Comparison of ENCODE assay signal across 28 cellular contexts in genomic region chr22:35556666-35557065, GRCh38. TPM values are rescaled to one million over a fixed set of nuclear protein-coding genes. Genes with fewer than 3 reads are reported as not detected.
"Had no signal": no experiment of that assay in that cellular context is flagged by ENCODE, and none has a peak within 500 bp of the region (broad histone marks: within the 10 kb centered on the region; RNA-seq: fewer than 3 reads in every experiment).

No MANE protein-coding gene starts in this region.

- H3K4me1 ChIP-seq: ascending aorta had no signal

- DNase-seq: activated CD4-positive, alpha-beta T cell treated with anti-CD3 and anti-CD28 coated beads, Interleukin-2, amount 10 ng/mL, durations not matched to agents 24 days and 14 days; activated CD4-positive, alpha-beta T cell treated with anti-CD3 and anti-CD28 coated beads, Interleukin-2, amount 50 U/mL, for 4 hours; activated CD8-positive, alpha-beta T cell treated with anti-CD3 and anti-CD28 coated beads for 36 hours; activated effector memory CD4-positive, alpha-beta T cell treated with anti-CD3 and anti-CD28 coated beads, Interleukin-2, amount 50 U/mL, for 16 hours; activated naive CD4-positive, alpha-beta T cell treated with Interleukin-2 at 50 U/mL for 16 hours; activated naive CD8-positive, alpha-beta T cell treated with anti-CD3 and anti-CD28 coated beads, Interleukin-2, amount 10 ng/mL, durations not matched to agents 7 days and 5 days; activated T-cell treated with anti-CD3 and anti-CD28 coated beads, Interleukin-2, amount 50 U/mL, for 1 hour; activated T-cell treated with anti-CD3 and anti-CD28 coated beads, Interleukin-2, amount 50 U/mL, for 72 hours; amygdala; NCI-H1105 treated with DMSO at 0.1 percent for 48 hours; NCI-H1436; NCI-H1694; NCI-H1930; NCI-H2081 treated with DMSO at 0.1 percent for 48 hours; NCI-H226; NCI-H446 treated with DMSO at 0.1 percent for 48 hours; NCI-H524 treated with DMSO at 0.1 percent for 48 hours; NK-92 treated with Interleukin-12 subunit alpha and Interleukin-12 subunit beta, amount 100 ng/mL, for 24 hours; PC-9; SHP77; SJCRH30; T1000 had no signal

- H3K27me3 ChIP-seq: ascending aorta, cardiac muscle cell, SJCRH30 had no signal

- H3K4me2 ChIP-seq: KMS-11, PC-9 had no signal

- H3K4me3 ChIP-seq: ascending aorta, cardiac muscle cell, PC-9, SJCRH30, SK-N-MC had no signal

- H3K27ac ChIP-seq: ascending aorta, cardiac muscle cell, KMS-11, PC-9, SJCRH30, SK-N-MC had no signal

- H3K9me3 ChIP-seq: ascending aorta, SJCRH30 had no signal

- H3K36me3 ChIP-seq: cardiac muscle cell, SJCRH30 had no signal

- H3K9ac ChIP-seq: KMS-11 had no signal

- H2AFZ ChIP-seq: PC-9 had no signal

RNA-seq across cellular contexts. Expression of gene RASD2, which starts 16.0 kb away (rescaled TPM):
- total RNA-seq: activated CD4-positive, alpha-beta T cell treated with anti-CD3 and anti-CD28 coated beads, Interleukin-2, amount 10 ng/mL, durations not matched to agents 24 days and 14 days; activated CD8-positive, alpha-beta T cell treated with anti-CD3 and anti-CD28 coated beads for 36 hours; activated naive CD8-positive, alpha-beta T cell treated with anti-CD3 and anti-CD28 coated beads, Interleukin-2, amount 10 ng/mL, durations not matched to agents 7 days and 5 days; SJCRH30; T-helper 1 cell treated with Interleukin-12 subunit alpha and Interleukin-12 subunit beta and Interleukin-4 antibody, amounts not matched to agents 30 ng/mL and 1 ng/mL, for 36 hours; T-helper 2 cell treated with Interferon-gamma antibody and Interleukin-4, amounts not matched to agents 100 ng/mL and 5 ng/mL, for 36 hours had no signal
